Comparison of ENCODE assay signal across 1 cellular context in genomic region chr6:165843568-165844113, GRCh38.
TF ChIP-seq lines count a peak whose summit lies in the region.

No MANE protein-coding gene starts in this region.

TF ChIP-seq in SK-N-SH treated with all-trans-retinoic acid at 6 μM for 48 hours, 23 proteins besides CTCF, POLR2A, EP300 and RAD21 (continued from another document):
- no peak for TF ChIP-seq CREB5 (CRISPR knock-in tag; IDR thresholded peaks at IDR 0.05; ENCODE audit: low read depth)
- TF ChIP-seq ZNF565 (CRISPR knock-in tag; conservative IDR thresholded peaks at IDR 0.05; ENCODE audit: low read depth): no peak
- no peak for TF ChIP-seq PATZ1 (CRISPR knock-in tag; IDR thresholded peaks at IDR 0.05; ENCODE audit: borderline replicate concordance)
- TF ChIP-seq ZC3H10 (CRISPR knock-in tag; IDR thresholded peaks at IDR 0.05): no peak
